Comparison of ENCODE assay signal across 32 cellular contexts in the genomic region with DNA sequence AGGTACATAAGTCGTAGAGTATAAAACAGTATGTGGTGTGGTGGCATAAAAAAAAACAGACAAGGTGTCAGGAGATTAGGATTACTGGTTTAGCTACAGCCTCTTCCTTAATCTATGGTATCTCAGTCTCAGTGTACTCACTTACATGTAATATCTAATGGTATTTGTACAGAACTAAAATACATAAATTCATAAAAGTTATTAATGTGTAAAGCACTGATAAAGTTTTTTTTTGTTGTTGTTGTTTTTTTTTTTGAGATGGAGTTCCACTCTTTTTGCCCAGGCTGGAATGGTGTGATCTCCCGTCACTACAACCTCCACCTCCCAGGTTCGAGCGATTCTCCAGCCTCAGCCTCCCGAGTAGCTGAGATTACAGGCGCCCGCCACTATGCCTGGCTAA. TPM values are rescaled to one million over a fixed set of nuclear protein-coding genes. Genes with fewer than 3 reads are reported as not detected.
"Had no signal": no experiment of that assay in that cellular context is flagged by ENCODE, and none has a peak within 500 bp of the region (broad histone marks: within the 10 kb centered on the region; RNA-seq: fewer than 3 reads in every experiment).

No MANE protein-coding gene starts in this region.

- H3K4me2 ChIP-seq: KMS-11 had no signal

- H3K4me3 ChIP-seq: breast epithelium, Peyer's patch, SJCRH30 had no signal

- H3K9ac ChIP-seq: KMS-11 had no signal

- H3K27me3 ChIP-seq: breast epithelium, Peyer's patch, SJCRH30 had no signal

- H3K9me3 ChIP-seq: breast epithelium, Peyer's patch, SJCRH30 had no signal

- H3K27ac Mint-ChIP-seq: activated CD8-positive, alpha-beta T cell treated with anti-CD3 and anti-CD28 coated beads, Interleukin-2, amount 10 ng/mL, durations not matched to agents 7 days and 5 days; activated naive CD4-positive, alpha-beta T cell treated with anti-CD3 and anti-CD28 coated beads, Interleukin-2, amount 50 U/mL, for 72 hours; activated T-helper 1 cell treated with anti-CD3 and anti-CD28 coated beads, Interleukin-12 subunit alpha, Interleukin-12 subunit beta, Interleukin-2, Interleukin-4 antibody, amounts not matched to agents 30 ng/mL and 10 ng/mL and 1 ng/mL, durations not matched to agents 14 hours and 24 hours and 36 hours; WTC11 had no signal

- H3K4me1 ChIP-seq: SJCRH30 had no signal

- ATAC-seq: activated CD8-positive, alpha-beta T cell treated with anti-CD3 and anti-CD28 coated beads, Interleukin-2, amount 10 ng/mL, durations not matched to agents 7 days and 5 days; activated naive CD4-positive, alpha-beta T cell treated with anti-CD3 and anti-CD28 coated beads, Interleukin-2, amount 50 U/mL, for 72 hours; SK-N-SH treated with all-trans-retinoic acid at 6 μM for 48 hours; WTC11 had no signal

- H3K27ac ChIP-seq: KMS-11, RWPE1, SJCRH30 had no signal

- H3K36me3 ChIP-seq: breast epithelium, SJCRH30 had no signal

- DNase-seq: activated CD4-positive, alpha-beta T cell treated with anti-CD3 and anti-CD28 coated beads for 48 hours; activated CD4-positive, alpha-beta T cell treated with anti-CD3 and anti-CD28 coated beads, Interleukin-2, amount 50 U/mL, for 4 hours; activated CD4-positive, CD25-positive, alpha-beta regulatory T cell treated with anti-CD3 and anti-CD28 coated beads, Interleukin-2, amount 50 U/mL, for 72 hours; activated CD8-positive, alpha-beta memory T cell treated with anti-CD3 and anti-CD28 coated beads, Interleukin-2, amount 50 U/mL, for 48 hours; activated CD8-positive, alpha-beta T cell treated with anti-CD3 and anti-CD28 coated beads, Interleukin-2, amount 10 ng/mL, durations not matched to agents 7 days and 5 days; activated effector memory CD4-positive, alpha-beta T cell treated with anti-CD3 and anti-CD28 coated beads, Interleukin-2, amount 50 U/mL, for 16 hours; activated naive CD4-positive, alpha-beta T cell treated with Interleukin-2 at 50 U/mL for 16 hours; activated T-cell treated with anti-CD3 and anti-CD28 coated beads, Interleukin-2, amount 50 U/mL, for 1 hour; amygdala; caudate nucleus; MM.1S; NCI-H1105; NCI-H1436 treated with DMSO at 0.1 percent for 48 hours; NCI-H187; NCI-H2081; NCI-H510A treated with DMSO at 0.1 percent for 48 hours; NCI-H69; NK-92 treated with Interleukin-12 subunit alpha and Interleukin-12 subunit beta, amount 100 ng/mL, for 24 hours; OCI-M1; Peyer's patch; Right ventricle myocardium superior; SJCRH30; SW 1271 had no signal

- H3K4me3 Mint-ChIP-seq: activated CD8-positive, alpha-beta T cell treated with anti-CD3 and anti-CD28 coated beads, Interleukin-2, amount 10 ng/mL, durations not matched to agents 7 days and 5 days; activated T-helper 1 cell treated with anti-CD3 and anti-CD28 coated beads, Interleukin-12 subunit alpha, Interleukin-12 subunit beta, Interleukin-2, Interleukin-4 antibody, amounts not matched to agents 30 ng/mL and 10 ng/mL and 1 ng/mL, durations not matched to agents 14 hours and 24 hours and 36 hours; WTC11 had no signal

RNA-seq across cellular contexts. Expression of a gene that starts 31.5 kb away (rescaled TPM):
- total RNA-seq: activated CD8-positive, alpha-beta T cell treated with anti-CD3 and anti-CD28 coated beads, Interleukin-2, amount 10 ng/mL, durations not matched to agents 7 days and 5 days; activated naive CD4-positive, alpha-beta T cell treated with anti-CD3 and anti-CD28 coated beads, Interleukin-2, amount 50 U/mL, for 72 hours; activated T-helper 1 cell treated with anti-CD3 and anti-CD28 coated beads, Interleukin-12 subunit alpha, Interleukin-12 subunit beta, Interleukin-2, Interleukin-4 antibody, amounts not matched to agents 30 ng/mL and 10 ng/mL and 1 ng/mL, durations not matched to agents 14 hours and 24 hours and 36 hours; breast epithelium; cerebellum; Peyer's patch; Right ventricle myocardium superior; SJCRH30; T-helper 1 cell treated with Interleukin-12 subunit alpha and Interleukin-12 subunit beta and Interleukin-4 antibody, amounts not matched to agents 30 ng/mL and 1 ng/mL, for 36 hours; WTC11 had no signal
